In the genomic region with DNA sequence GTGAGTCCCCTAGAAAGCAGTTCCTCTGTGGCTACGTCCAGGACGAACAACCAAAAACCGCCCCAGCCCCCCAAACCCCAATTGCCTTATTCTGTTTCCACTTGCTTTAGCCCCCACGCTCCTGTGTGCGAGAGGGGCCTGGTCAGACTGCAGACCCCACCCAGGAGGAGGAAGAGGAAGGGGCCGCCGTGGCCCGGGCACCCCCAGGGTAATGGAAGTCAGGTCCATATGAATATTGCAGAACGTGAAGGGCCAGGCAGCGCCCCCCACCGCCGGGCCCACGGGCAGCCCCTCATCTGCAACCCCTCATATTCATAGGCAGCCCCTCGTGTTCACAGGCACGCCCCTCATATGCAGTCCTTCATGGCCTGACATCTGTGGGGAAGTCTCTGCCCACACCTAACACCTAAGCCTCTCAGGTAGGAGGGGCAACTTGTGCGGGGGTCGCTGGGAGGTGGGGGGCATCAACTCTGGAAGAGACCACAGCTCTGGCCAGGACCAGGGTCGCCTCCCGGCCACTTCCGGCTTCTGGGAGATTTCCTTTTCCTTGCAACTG, we compare ENCODE assay signal across 10 cellular contexts. TPM values are rescaled to one million over a fixed set of nuclear protein-coding genes. Genes with fewer than 3 reads are reported as not detected.
DNase-seq lines count a peak whose midpoint lies in the region; ATAC-seq and TF ChIP-seq lines count a peak whose summit lies in the region.
"Had no signal": no experiment of that assay in that cellular context is flagged by ENCODE, and none has a peak within 500 bp of the region (broad histone marks: within the 10 kb centered on the region; RNA-seq: fewer than 3 reads in every experiment).

No MANE protein-coding gene starts in this region.

- no peak overlapping the region for H4K5ac ChIP-seq in mesendoderm (ENCODE audit: low read length)

- no peak for ATAC-seq in natural killer cell
- no peak for ATAC-seq in natural killer cell treated with Interleukin-12 subunit alpha and Interleukin-12 subunit beta and Interleukin-15 and Interleukin-18, amount 100 ng/mL, for 72 hours
- no peak for ATAC-seq in esophagus mucosa
- ATAC-seq in GM18858 (IDR thresholded peaks at IDR 0.05; ENCODE audit: unreplicated experiment) = no peak

- H3K36me3 Mint-ChIP-seq in natural killer cell = no peaks in the 10 kb centered on the region
- peaks cover 6% of the 10 kb centered on the region for H3K36me3 Mint-ChIP-seq in natural killer cell treated with Interleukin-12 subunit alpha and Interleukin-12 subunit beta and Interleukin-15 and Interleukin-18, amount 100 ng/mL, for 72 hours

- no peak overlapping the region for H4K8ac ChIP-seq in mesendoderm (ENCODE audit: low read depth, low read length)

- no peaks in the 10 kb centered on the region for H3K9me3 ChIP-seq in uterus
- H3K9me3 ChIP-seq: adrenal gland had no signal

- H3K79me2 ChIP-seq in mesendoderm (ENCODE audit: control insufficient read depth, insufficient read depth, low read length) = no peaks in the 10 kb centered on the region

- H3K23ac ChIP-seq in mesendoderm (ENCODE audit: low read length) = no peak overlapping the region

- H3K4me3 ChIP-seq in cardiac fibroblast (replicated peaks in 1 of 2; ENCODE audit: low read depth in 2 of 2, low read length in 2 of 2) (peak overlapping the region; percentile 42 to 46), mesendoderm (ENCODE audit: low read length) (peak overlapping the region; percentile 19), uterus (peak overlapping the region; percentile 38 to 43)

- H3K27ac Mint-ChIP-seq in natural killer cell = no peak overlapping the region
- no peak overlapping the region for H3K27ac Mint-ChIP-seq in natural killer cell treated with Interleukin-12 subunit alpha and Interleukin-12 subunit beta and Interleukin-15 and Interleukin-18, amount 100 ng/mL, for 72 hours

- no peak overlapping the region for H2BK120ac ChIP-seq in mesendoderm (ENCODE audit: low read depth, low read length)

- TF ChIP-seq POLR2A in uterus (IDR thresholded peaks at IDR 0.05) = no peak

- peak overlapping the region; percentile 48 for H3K9ac ChIP-seq in mesendoderm (ENCODE audit: low read length)

- no peak overlapping the region for H2BK15ac ChIP-seq in mesendoderm (replicated peaks; ENCODE audit: low read depth)

- DNase-seq in natural killer cell (no peak), cardiac fibroblast (ENCODE audit: low read depth in 2 of 2) (no peak), mesendoderm (no peak), uterus (no peak), NCI-H82 (lab: John Stamatoyannopoulos, UW) (no peak)
- DNase-seq in natural killer cell treated with Interleukin-12 subunit alpha and Interleukin-12 subunit beta and Interleukin-15 and Interleukin-18, amount 100 ng/mL, for 72 hours (ENCODE audit: low spot score) = no peak

- peaks cover 5% of the 10 kb centered on the region for H3K27me3 ChIP-seq in mesendoderm (ENCODE audit: insufficient read depth, low read length, poor library complexity)
- peaks cover 8 to 15% of the 10 kb centered on the region in 2 donors for H3K27me3 ChIP-seq in uterus

- H3K4me3 Mint-ChIP-seq in natural killer cell = peak overlapping the region; percentile 72
- H3K4me3 Mint-ChIP-seq in natural killer cell treated with Interleukin-12 subunit alpha and Interleukin-12 subunit beta and Interleukin-15 and Interleukin-18, amount 100 ng/mL, for 72 hours = no peak overlapping the region

- H2BK5ac ChIP-seq in mesendoderm (ENCODE audit: low read length) = no peak overlapping the region

- no peak overlapping the region for H3K27ac ChIP-seq in mesendoderm (ENCODE audit: low read depth, low read length)
- H3K27ac ChIP-seq in uterus = no peak overlapping the region
- H3K27ac ChIP-seq: adrenal gland had no signal

- H3K18ac ChIP-seq in mesendoderm (ENCODE audit: low read length) = no peak overlapping the region

- H3K27me3 Mint-ChIP-seq in natural killer cell (ENCODE audit: low read depth in 2 of 2) = peaks cover 21 to 41% of the 10 kb centered on the region in 2 donors
- peaks cover 24 to 32% of the 10 kb centered on the region in 2 donors for H3K27me3 Mint-ChIP-seq in natural killer cell treated with Interleukin-12 subunit alpha and Interleukin-12 subunit beta and Interleukin-15 and Interleukin-18, amount 100 ng/mL, for 72 hours

- intact Hi-C loops in natural killer cell (cut with micrococcal nuclease) = no loop called here
- intact Hi-C loops in uterus (cut with DNase I; ENCODE audit: low total_unique reads) = no loop called here

- H3K4ac ChIP-seq in mesendoderm (ENCODE audit: low read depth, low read length) = no peak overlapping the region

- H3K4me2 ChIP-seq in mesendoderm (ENCODE audit: low read length) = peak overlapping the region; percentile 74

- no peaks in the 10 kb centered on the region for H3K79me1 ChIP-seq in mesendoderm (ENCODE audit: low read length)

- peaks cover 3 to 5% of the 10 kb centered on the region in 2 donors for H3K9me3 Mint-ChIP-seq in natural killer cell
- H3K9me3 Mint-ChIP-seq in natural killer cell treated with Interleukin-12 subunit alpha and Interleukin-12 subunit beta and Interleukin-15 and Interleukin-18, amount 100 ng/mL, for 72 hours = peaks cover 3% of the 10 kb centered on the region

- H3K4me1 ChIP-seq in mesendoderm (ENCODE audit: control insufficient read depth, low read depth, low read length) (no peaks in the 10 kb centered on the region), uterus (peaks cover 0 to 7% of the 10 kb centered on the region in 2 donors)
- H3K4me1 ChIP-seq: adrenal gland had no signal

- no peak for TF ChIP-seq CTCF in natural killer cell (IDR thresholded peaks at IDR 0.05)
- TF ChIP-seq CTCF in cardiac fibroblast (IDR thresholded peaks at IDR 0.05; ENCODE audit: low read depth, low read length) = no peak
- TF ChIP-seq CTCF in uterus (IDR thresholded peaks at IDR 0.05) = no peak

- no peak overlapping the region for H2AK5ac ChIP-seq in mesendoderm (ENCODE audit: low read length)

- H3K36me3 ChIP-seq in mesendoderm (ENCODE audit: control insufficient read depth, insufficient read depth, low read length) (no peaks in the 10 kb centered on the region), uterus (no peaks in the 10 kb centered on the region)
- H3K36me3 ChIP-seq: adrenal gland had no signal

- H3K56ac ChIP-seq in mesendoderm (ENCODE audit: low read length) = peak overlapping the region; percentile 67

- H3K4me1 Mint-ChIP-seq in natural killer cell = peaks cover 0 to 11% of the 10 kb centered on the region in 2 donors
- peaks cover 0 to 7% of the 10 kb centered on the region in 2 donors for H3K4me1 Mint-ChIP-seq in natural killer cell treated with Interleukin-12 subunit alpha and Interleukin-12 subunit beta and Interleukin-15 and Interleukin-18, amount 100 ng/mL, for 72 hours (ENCODE audit: low read depth in 2 of 2)

- no CpG with 5 or more reads among the region's 20 CpGs for WGBS in mesendoderm (ENCODE audit: extremely low coverage, insufficient coverage, low lambda C conversion rate)

RNA-seq across cellular contexts. Expression of a gene that starts 37.7 kb away (rescaled TPM):
- total RNA-seq in natural killer cell (under 1 TPM in 1 of 3 donors, not detected in 2; 0.07 TPM), uterus (1 to 10 TPM in 1 of 4 donors, under 1 TPM in 2, not detected in 1; under 0.01 to 8.3 (median 0.37) TPM), esophagus mucosa (0.36 TPM)
- total RNA-seq in natural killer cell treated with Interleukin-12 subunit alpha and Interleukin-12 subunit beta and Interleukin-15 and Interleukin-18, amount 100 ng/mL, for 72 hours = not detected
- polyA plus RNA-seq in mesendoderm (2013, experiment 1 of 2) = 22.0 TPM
- polyA plus RNA-seq in mesendoderm (2013, experiment 2 of 2) = 23.1 TPM
- total RNA-seq: HT-29 had no signal
